Comparison of ENCODE assay signal across 7 cellular contexts in the genomic region with DNA sequence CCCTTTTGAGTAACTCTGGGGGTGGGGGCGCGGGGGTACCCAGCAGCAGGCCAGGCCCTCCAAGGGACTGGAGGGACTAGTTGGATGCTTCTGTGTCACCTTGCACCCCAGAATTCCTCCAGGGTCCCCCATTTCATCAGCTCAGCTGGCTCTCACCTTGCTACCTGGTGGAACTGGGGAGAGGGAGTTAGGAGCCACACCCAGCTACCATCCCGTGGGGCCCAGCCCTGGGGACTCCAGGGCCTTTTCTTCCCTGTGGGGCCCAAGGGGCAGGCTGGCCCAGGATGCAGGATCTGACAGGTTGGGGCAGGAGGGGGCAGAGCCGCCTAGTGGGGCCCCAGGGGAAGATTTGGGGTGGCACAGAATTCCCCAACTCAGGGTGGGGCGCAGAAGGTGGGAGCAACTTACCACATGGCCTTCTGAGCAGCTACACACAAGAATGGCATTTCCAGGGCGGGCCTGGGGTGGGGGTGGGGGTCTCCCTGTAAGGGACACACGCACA. TPM values are rescaled to one million over a fixed set of nuclear protein-coding genes. Genes with fewer than 3 reads are reported as not detected.
A peak's percentile ranks its signal among the peaks of the same experiment; 100 is the strongest.
DNase-seq lines count a peak whose midpoint lies in the region; ATAC-seq, FAIRE-seq and TF ChIP-seq lines count a peak whose summit lies in the region.

No MANE protein-coding gene starts in this region.

- DNase-seq in kidney, result peak; percentile 70

- intact Hi-C loops in kidney (cut with DNase I), result no loop called here

- H3K9ac ChIP-seq in HUES48 (ENCODE audit: low read depth, low read length), result no peak overlapping the region
- no peak overlapping the region for H3K9ac ChIP-seq in kidney (ENCODE audit: low read length in 2 of 2)

- H3K27ac ChIP-seq in HUES48 (ENCODE audit: low read depth, low read length), result peak overlapping the region; percentile 2
- peak overlapping the region; percentile 96 to 99 for H3K27ac ChIP-seq in kidney (ENCODE audit: low read depth in 2 of 2, low read length in 2 of 2)

- no peaks in the 10 kb centered on the region for H3K27me3 Mint-ChIP-seq in activated T-helper 17 cell treated with anti-CD3 and anti-CD28 coated beads, Interleukin-2, amount 50 U/mL, for 72 hours
- no peaks in the 10 kb centered on the region for H3K27me3 Mint-ChIP-seq in stimulated activated naive CD8-positive, alpha-beta T cell treated with anti-CD3 and anti-CD28 coated beads, Interleukin-15, Interleukin-2, amounts not matched to agents 100 ng/mL and 50 ng/mL, for 24 hours

- H3K4me1 ChIP-seq in HUES48 (ENCODE audit: control insufficient read depth, insufficient read depth, low read length) (peaks cover 35% of the 10 kb centered on the region), kidney (ENCODE audit: control insufficient read depth in 1 of 2, insufficient read depth in 1 of 2, low read depth in 1 of 2, low read length in 2 of 2) (peaks cover 9 to 35% of the 10 kb centered on the region in 2 donors)

- peaks cover 26% of the 10 kb centered on the region for H3K4me1 Mint-ChIP-seq in activated T-helper 17 cell treated with anti-CD3 and anti-CD28 coated beads, Interleukin-2, amount 50 U/mL, for 72 hours
- peaks cover 56% of the 10 kb centered on the region for H3K4me1 Mint-ChIP-seq in stimulated activated naive CD8-positive, alpha-beta T cell treated with anti-CD3 and anti-CD28 coated beads, Interleukin-15, Interleukin-2, amounts not matched to agents 100 ng/mL and 50 ng/mL, for 24 hours (ENCODE audit: low read depth)

- H3K36me3 ChIP-seq in HUES48 (ENCODE audit: control insufficient read depth, insufficient read depth, low read length), result no peaks in the 10 kb centered on the region
- no peaks in the 10 kb centered on the region for H3K36me3 ChIP-seq in kidney (ENCODE audit: control insufficient read depth in 1 of 2, insufficient read depth in 2 of 2, low read length in 2 of 2)

- H3K4me3 Mint-ChIP-seq in activated T-helper 17 cell treated with anti-CD3 and anti-CD28 coated beads, Interleukin-2, amount 50 U/mL, for 72 hours, result peak overlapping the region; percentile 87
- H3K4me3 Mint-ChIP-seq in stimulated activated naive CD8-positive, alpha-beta T cell treated with anti-CD3 and anti-CD28 coated beads, Interleukin-15, Interleukin-2, amounts not matched to agents 100 ng/mL and 50 ng/mL, for 24 hours, result peak overlapping the region; percentile 85

- no peak for FAIRE-seq in kidney (lab: Jason Lieb, UNC)

- no peak for TF ChIP-seq CTCF in kidney (IDR thresholded peaks at IDR 0.05; ENCODE audit: borderline replicate concordance, extremely low read depth, insufficient read depth)

- H3K27ac Mint-ChIP-seq in activated T-helper 17 cell treated with anti-CD3 and anti-CD28 coated beads, Interleukin-2, amount 50 U/mL, for 72 hours, result peak overlapping the region; percentile 100
- H3K27ac Mint-ChIP-seq in stimulated activated naive CD8-positive, alpha-beta T cell treated with anti-CD3 and anti-CD28 coated beads, Interleukin-15, Interleukin-2, amounts not matched to agents 100 ng/mL and 50 ng/mL, for 24 hours, result peak overlapping the region; percentile 64

- H3K9me3 Mint-ChIP-seq in activated T-helper 17 cell treated with anti-CD3 and anti-CD28 coated beads, Interleukin-2, amount 50 U/mL, for 72 hours, result no peaks in the 10 kb centered on the region
- no peaks in the 10 kb centered on the region for H3K9me3 Mint-ChIP-seq in stimulated activated naive CD8-positive, alpha-beta T cell treated with anti-CD3 and anti-CD28 coated beads, Interleukin-15, Interleukin-2, amounts not matched to agents 100 ng/mL and 50 ng/mL, for 24 hours

- H3K27me3 ChIP-seq in HUES48 (ENCODE audit: control insufficient read depth, insufficient read depth, low read length), result no peaks in the 10 kb centered on the region

- ATAC-seq in activated T-helper 17 cell treated with anti-CD3 and anti-CD28 coated beads, Interleukin-2, amount 50 U/mL, for 72 hours (replicated peaks), result no peak
- ATAC-seq in GM21619 (IDR thresholded peaks at IDR 0.05; ENCODE audit: unreplicated experiment), result no peak
- ATAC-seq in HG03159 (IDR thresholded peaks at IDR 0.05; ENCODE audit: unreplicated experiment), result no peak
- ATAC-seq in GM19455 (IDR thresholded peaks at IDR 0.05; ENCODE audit: unreplicated experiment), result no peak

- H3K4me3 ChIP-seq in HUES48 (ENCODE audit: low read depth, low read length), result no peak overlapping the region
- H3K4me3 ChIP-seq in kidney (ENCODE audit: low read length in 2 of 2), result no peak overlapping the region

- peaks cover 57% of the 10 kb centered on the region for H3K36me3 Mint-ChIP-seq in activated T-helper 17 cell treated with anti-CD3 and anti-CD28 coated beads, Interleukin-2, amount 50 U/mL, for 72 hours (ENCODE audit: low read depth)
- H3K36me3 Mint-ChIP-seq in stimulated activated naive CD8-positive, alpha-beta T cell treated with anti-CD3 and anti-CD28 coated beads, Interleukin-15, Interleukin-2, amounts not matched to agents 100 ng/mL and 50 ng/mL, for 24 hours (ENCODE audit: low read depth), result peaks cover 20% of the 10 kb centered on the region

- H3K9me3 ChIP-seq in HUES48 (ENCODE audit: control insufficient read depth, insufficient read depth, low read length), result no peaks in the 10 kb centered on the region
- no peaks in the 10 kb centered on the region for H3K9me3 ChIP-seq in kidney (ENCODE audit: control insufficient read depth in 1 of 2, low read length in 2 of 2)

RNA-seq across cellular contexts. Expression of a gene that starts 32.8 kb away (rescaled TPM):
- total RNA-seq in activated T-helper 17 cell treated with anti-CD3 and anti-CD28 coated beads, Interleukin-2, amount 50 U/mL, for 72 hours, result 1 to 10 TPM; 1.2 to 3.6 TPM
- 0.35 TPM for total RNA-seq in kidney
- not detected for polyA plus RNA-seq in kidney (ENCODE audit: insufficient read depth, low read depth, low replicate concordance)

RNA-seq across cellular contexts. Expression of a gene that starts 48.9 kb away (rescaled TPM):
- total RNA-seq in activated T-helper 17 cell treated with anti-CD3 and anti-CD28 coated beads, Interleukin-2, amount 50 U/mL, for 72 hours, result 10 to 100 TPM in 1 of 2 donors, 1 to 10 TPM in 1; 5.4 to 10.6 TPM
- 13.7 TPM for total RNA-seq in kidney
- polyA plus RNA-seq in kidney (ENCODE audit: insufficient read depth, low read depth, low replicate concordance), result 1.4 TPM
